ENCODE assay signal across 8 cellular contexts in genomic region chr1:33181038-33181861, GRCh38. TPM values are rescaled to one million over a fixed set of nuclear protein-coding genes. Genes with fewer than 3 reads are reported as not detected.
DNase-seq lines count a peak whose midpoint lies in the region; ATAC-seq, FAIRE-seq and TF ChIP-seq lines count a peak whose summit lies in the region.

No MANE protein-coding gene starts in this region.

- peak overlapping the region; percentile 55 for H3K4me3 ChIP-seq in CD4-positive, CD25-positive, alpha-beta regulatory T cell (ENCODE audit: low read depth, low read length)
- H3K4me3 ChIP-seq in HepG2 (replicated peaks in 1 of 3; ENCODE audit: insufficient read depth in 1 of 3, low read depth in 2 of 3, low read length in 3 of 3), result peak overlapping the region; percentile 53 to 81 (median 80)

- intact Hi-C loops in HepG2 (cut with micrococcal nuclease; ENCODE audit: unreplicated experiment), result no loop called here

- no peak for FAIRE-seq in HepG2 (lab: Jason Lieb, UNC)

- peaks cover 21% of the 10 kb centered on the region for H3K4me1 ChIP-seq in CD4-positive, CD25-positive, alpha-beta regulatory T cell (ENCODE audit: control insufficient read depth, insufficient read depth, low read length, poor library complexity, severe bottlenecking)
- peaks cover 23% of the 10 kb centered on the region for H3K4me1 ChIP-seq in HepG2 (ENCODE audit: insufficient read depth, low read length)

- TF ChIP-seq EP300 in HepG2 (IDR thresholded peaks at IDR 0.05; ENCODE audit: low read depth in 2 of 2, low read length in 2 of 2) (no peak), HepG2 (CRISPR knock-in tag; IDR thresholded peaks at IDR 0.05; ENCODE audit: borderline replicate concordance) (no peak)

- no TSS peak for BruUV-seq in HepG2 (replicated peaks; lab: Mats Ljungman, UMichigan)

- in situ Hi-C loops in HepG2 (cut with HindIII; ENCODE audit: extremely low pct_ligation_motif_present, low pct_unique_long_range_greater_than_20kb), result no loop called here

- 2% methylated on average over 33 of the region's 80 CpGs for WGBS in HepG2 (ENCODE audit: low lambda C conversion rate)

- POLR2A ChIA-PET in HepG2 (lab: Yijun Ruan, JAX), result interaction anchor here (0.6 to 2.2 kb wide), 12 partner anchors 9 to 1168 kb away, joined by 3 to 17 read pairs (median 3); partner anchors contain the start of gene KHDRBS1

- peak; percentile 21; the same call in 1 of the 2 replicates for TF ChIP-seq RAD21 in HepG2 (CRISPR knock-in tag; IDR thresholded peaks at IDR 0.05)

- H3K4me3 Mint-ChIP-seq in CD4-positive, CD25-positive, alpha-beta regulatory T cell, result peak overlapping the region; percentile 88 to 94 (median 92)
- peak overlapping the region; percentile 84 to 96 (median 92) for H3K4me3 Mint-ChIP-seq in IgD-negative memory B cell

- H4K20me1 ChIP-seq in HepG2 (ENCODE audit: insufficient read depth, low read length), result no peaks in the 10 kb centered on the region

- no peaks in the 10 kb centered on the region for H3K9me3 ChIP-seq in CD4-positive, CD25-positive, alpha-beta regulatory T cell (ENCODE audit: control insufficient read depth in 2 of 2, low read length in 2 of 2)
- H3K9me3 ChIP-seq in HepG2 (ENCODE audit: low read length), result no peaks in the 10 kb centered on the region

- peaks cover 2% of the 10 kb centered on the region for H3K36me3 ChIP-seq in CD4-positive, CD25-positive, alpha-beta regulatory T cell (ENCODE audit: control insufficient read depth, insufficient read depth, low read length)
- 0 out of 5 replicates have a peak, but pooled peaks cover 0 to 1% of the 10 kb centered on the region in 2 experiments for H3K36me3 ChIP-seq in HepG2 (replicated peaks in 1 of 2; ENCODE audit: control insufficient read depth in 1 of 2, insufficient read depth in 2 of 2, low read length in 2 of 2)

- peak overlapping the region; percentile 65 for H3K27ac ChIP-seq in CD4-positive, CD25-positive, alpha-beta regulatory T cell (ENCODE audit: insufficient read depth, low read length, poor library complexity, severe bottlenecking)
- no peak overlapping the region for H3K27ac ChIP-seq in HepG2 (ENCODE audit: extremely low read length, insufficient read depth, low read length)

- TF ChIP-seq POLR2A in HepG2 (IDR thresholded peaks at IDR 0.05; ENCODE audit: insufficient read depth in 1 of 2, low read depth in 2 of 2, low read length in 2 of 2), result no peak

- H3K9me3 Mint-ChIP-seq in CD4-positive, CD25-positive, alpha-beta regulatory T cell, result no peaks in the 10 kb centered on the region
- peaks cover 0 to 2% (median 0%) of the 10 kb centered on the region in 3 donors for H3K9me3 Mint-ChIP-seq in IgD-negative memory B cell

- H3K4me1 Mint-ChIP-seq in CD4-positive, CD25-positive, alpha-beta regulatory T cell, result peaks cover 9 to 38% (median 25%) of the 10 kb centered on the region in 4 donors
- H3K4me1 Mint-ChIP-seq in IgD-negative memory B cell, result peaks cover 0 to 16% (median 5%) of the 10 kb centered on the region in 3 donors

- CTCF ChIA-PET in HepG2 (lab: Yijun Ruan, JAX; ENCODE audit: low intra/inter-chr PET ratio, low total read pairs), result no interaction called here

- H3K27ac Mint-ChIP-seq in CD4-positive, CD25-positive, alpha-beta regulatory T cell, result peak overlapping the region in 2 of 3 donors; percentile 74 to 91
- peak overlapping the region; percentile 10 to 91 (median 67) for H3K27ac Mint-ChIP-seq in IgD-negative memory B cell

- peak; percentile 27 to 42 for ATAC-seq in CD4-positive, CD25-positive, alpha-beta regulatory T cell (ENCODE audit: low read depth in 2 of 2)
- ATAC-seq in GM21360 (IDR thresholded peaks at IDR 0.05; ENCODE audit: unreplicated experiment) (peak; percentile 24), HepG2 (peak; percentile 64)

- peak in 2 of 3 donors; percentile 24 to 34 for DNase-seq in CD4-positive, CD25-positive, alpha-beta regulatory T cell
- DNase-seq in T-helper 22 cell (ENCODE audit: low read depth) (peak; percentile 22), cerebellum (ENCODE audit: low spot score) (peak; percentile 38), HepG2 (ENCODE audit: low spot score) (no peak), amniotic stem cell (lab: John Stamatoyannopoulos, UW) (no peak)
- peak in 2 of 3 donors; percentile 7 to 20 for DNase-seq in stimulated activated CD4-positive, alpha-beta T cell treated with anti-CD3 and anti-CD28 coated beads, TNF-alpha, amount 100 ng/mL, for 48 hours (ENCODE audit: low read depth in 3 of 3)

- H3K9ac ChIP-seq in HepG2 (ENCODE audit: insufficient read depth, low read depth, low read length), result no peak overlapping the region

- no peak overlapping the region for H2AFZ ChIP-seq in HepG2 (ENCODE audit: low read length)

- no peak; the same call in 1 of the 2 replicates for TF ChIP-seq CTCF in HepG2 (CRISPR knock-in tag; IDR thresholded peaks at IDR 0.05)

- H3K27me3 Mint-ChIP-seq in CD4-positive, CD25-positive, alpha-beta regulatory T cell, result peaks cover 27% of the 10 kb centered on the region
- H3K27me3 Mint-ChIP-seq in IgD-negative memory B cell, result peaks cover 6% of the 10 kb centered on the region

- H3K4me2 ChIP-seq in HepG2 (ENCODE audit: low read depth, low read length), result peak overlapping the region; percentile 85

- no peaks in the 10 kb centered on the region for H3K79me2 ChIP-seq in HepG2 (ENCODE audit: insufficient read depth, low read length)

- H3K36me3 Mint-ChIP-seq in CD4-positive, CD25-positive, alpha-beta regulatory T cell, result no peaks in the 10 kb centered on the region
- no peaks in the 10 kb centered on the region for H3K36me3 Mint-ChIP-seq in IgD-negative memory B cell

- peaks cover 15% of the 10 kb centered on the region for H3K27me3 ChIP-seq in CD4-positive, CD25-positive, alpha-beta regulatory T cell (ENCODE audit: control insufficient read depth, insufficient read depth, low read length)
- H3K27me3 ChIP-seq in HepG2 (ENCODE audit: control insufficient read depth in 1 of 2, insufficient read depth in 2 of 2, low read length in 2 of 2), result peaks cover 0 to 5% of the 10 kb centered on the region in 2 experiments; a peak in 1 of 5 replicates

TF ChIP-seq in HepG2, 621 proteins besides CTCF, POLR2A, EP300 and RAD21 (continues in another document):
- TF ChIP-seq CCDC6 (CRISPR knock-in tag; IDR thresholded peaks at IDR 0.05) (peak; percentile 74; the same call in 1 of the 2 replicates), ZNF724P (CRISPR knock-in tag; IDR thresholded peaks at IDR 0.05; ENCODE audit: borderline replicate concordance) (no peak), KLF6 (CRISPR knock-in tag; IDR thresholded peaks at IDR 0.05) (no peak), TBX3 (IDR thresholded peaks at IDR 0.05; ENCODE audit: borderline replicate concordance) (no peak), ZNF746 (CRISPR knock-in tag; IDR thresholded peaks at IDR 0.05) (no peak; the same call in 1 of the 2 replicates), GTF2F1 (IDR thresholded peaks at IDR 0.05; ENCODE audit: low read length) (no peak), ZFY (CRISPR knock-in tag; IDR thresholded peaks at IDR 0.05) (peak; percentile 31; the same call in 1 of the 2 replicates), KDM2A (CRISPR knock-in tag; IDR thresholded peaks at IDR 0.05; ENCODE audit: borderline replicate concordance, low read depth) (no peak), MIXL1 (CRISPR knock-in tag; IDR thresholded peaks at IDR 0.05) (no peak), ZBTB7A (CRISPR knock-in tag; IDR thresholded peaks at IDR 0.05) (0 out of 2 replicates have a peak, but pooled peaks have one; percentile 40)
- TF ChIP-seq, protein P1, sequence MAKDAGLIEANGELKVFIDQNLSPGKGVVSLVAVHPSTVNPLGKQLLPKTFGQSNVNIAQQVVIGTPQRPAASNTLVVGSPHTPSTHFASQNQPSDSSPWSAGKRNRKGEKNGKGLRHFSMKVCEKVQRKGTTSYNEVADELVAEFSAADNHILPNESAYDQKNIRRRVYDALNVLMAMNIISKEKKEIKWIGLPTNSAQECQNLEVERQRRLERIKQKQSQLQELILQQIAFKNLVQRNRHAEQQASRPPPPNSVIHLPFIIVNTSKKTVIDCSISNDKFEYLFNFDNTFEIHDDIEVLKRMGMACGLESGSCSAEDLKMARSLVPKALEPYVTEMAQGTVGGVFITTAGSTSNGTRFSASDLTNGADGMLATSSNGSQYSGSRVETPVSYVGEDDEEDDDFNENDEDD (CRISPR knock-in tag; IDR thresholded peaks at IDR 0.05; ENCODE audit: borderline replicate concordance), result peak; percentile 82; the same call in 1 of the 2 replicates
- TF ChIP-seq, protein P2, sequence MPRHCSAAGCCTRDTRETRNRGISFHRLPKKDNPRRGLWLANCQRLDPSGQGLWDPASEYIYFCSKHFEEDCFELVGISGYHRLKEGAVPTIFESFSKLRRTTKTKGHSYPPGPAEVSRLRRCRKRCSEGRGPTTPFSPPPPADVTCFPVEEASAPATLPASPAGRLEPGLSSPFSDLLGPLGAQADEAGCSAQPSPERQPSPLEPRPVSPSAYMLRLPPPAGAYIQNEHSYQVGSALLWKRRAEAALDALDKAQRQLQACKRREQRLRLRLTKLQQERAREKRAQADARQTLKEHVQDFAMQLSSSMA (CRISPR knock-in tag; IDR thresholded peaks at IDR 0.05), result no peak

RNA-seq across cellular contexts. Expression of gene TRIM62, which starts 0.6 kb away (rescaled TPM):
- total RNA-seq in CD4-positive, CD25-positive, alpha-beta regulatory T cell, result 29.1 TPM
- polyA plus RNA-seq in CD4-positive, CD25-positive, alpha-beta regulatory T cell, result 1 to 10 TPM; 5.6 to 7.5 (median 6.2) TPM
- polyA plus RNA-seq in IgD-negative memory B cell (5.3 TPM), HepG2 (2011; rRNA removed) (0.57 and 0.67 TPM in 2 replicates)
- total RNA-seq in cerebellum (5.7 TPM), HepG2 (2016; rRNA removed; fragmentation: Illumina TruSeq; extraction: Trizol) (0.53 and 1.1 TPM in 2 replicates)
- 0.10 and 0.18 TPM in 2 replicates for total RNA-seq in HepG2 (2016; cell fraction: cytosol; rRNA removed; fragmentation: Illumina TruSeq; extraction: Trizol; ENCODE audit: low read depth)
- total RNA-seq in HepG2 (2016; cell fraction: insoluble cytoplasmic fraction; rRNA removed; fragmentation: Illumina TruSeq; extraction: Trizol), result 0.61 and 0.83 TPM in 2 replicates
- total RNA-seq in HepG2 (2016; cell fraction: membrane; rRNA removed; fragmentation: Illumina TruSeq; extraction: Trizol), result 1.1 TPM in 2 replicates
- total RNA-seq in HepG2 (2016; cell fraction: nucleus; rRNA removed; fragmentation: Illumina TruSeq; extraction: Trizol), result 0.78 and 1.1 TPM in 2 replicates
- polyA plus RNA-seq in HepG2 (2011; cell fraction: cytosol; rRNA removed), result 0.32 TPM in 2 replicates
- polyA plus RNA-seq in HepG2 (2011; cell fraction: nucleus; rRNA removed), result 2.1 and 2.9 TPM in 2 replicates
- polyA plus RNA-seq in HepG2 (2012), result 0.93 and 1.2 TPM in 2 replicates
- 0.15 and 0.24 TPM in 2 replicates for polyA plus RNA-seq in HepG2 (2016; cell fraction: cytosol; fragmentation: Illumina TruSeq; extraction: Trizol; ENCODE audit: low read depth)
- 1.1 and 1.4 TPM in 2 replicates for polyA plus RNA-seq in HepG2 (2016; cell fraction: insoluble cytoplasmic fraction; fragmentation: Illumina TruSeq; extraction: Trizol; ENCODE audit: low read depth)
- polyA plus RNA-seq in HepG2 (2016; cell fraction: membrane; fragmentation: Illumina TruSeq; extraction: Trizol; ENCODE audit: low read depth), result 0.68 and 0.86 TPM in 2 replicates
- polyA plus RNA-seq in HepG2 (2016; cell fraction: nucleus; fragmentation: Illumina TruSeq; extraction: Trizol; ENCODE audit: insufficient read depth, low read depth), result 1.7 and 2.1 TPM in 2 replicates
- polyA minus RNA-seq in HepG2 (2011; rRNA and poly(A)+ RNA removed; ENCODE audit: low replicate concordance), result 1.8 and 2.1 TPM in 2 replicates
- polyA minus RNA-seq in HepG2 (2011; cell fraction: cytosol; rRNA and poly(A)+ RNA removed), result 0.79 and 1.3 TPM in 2 replicates
- polyA minus RNA-seq in HepG2 (2011; cell fraction: nucleus; rRNA and poly(A)+ RNA removed), result 0.87 and 0.90 TPM in 2 replicates

Comparison
In these comparisons a context has a peak if more than half of its experiments do, and no peak if none do; other contexts are left out.
1. DNase-seq: peak in CD4-positive, CD25-positive, alpha-beta regulatory T cell (2 of 3), T-helper 22 cell (single experiment), cerebellum (single experiment) and stimulated activated CD4-positive, alpha-beta T cell treated with anti-CD3 and anti-CD28 coated beads, TNF-alpha, amount 100 ng/mL, for 48 hours (2 of 3); none in HepG2 (single experiment) and amniotic stem cell (single experiment).
2. Peak in every context shown above with its lines, with median percentiles within 50 percentile points of each other: ATAC-seq.